In the genomic region with DNA sequence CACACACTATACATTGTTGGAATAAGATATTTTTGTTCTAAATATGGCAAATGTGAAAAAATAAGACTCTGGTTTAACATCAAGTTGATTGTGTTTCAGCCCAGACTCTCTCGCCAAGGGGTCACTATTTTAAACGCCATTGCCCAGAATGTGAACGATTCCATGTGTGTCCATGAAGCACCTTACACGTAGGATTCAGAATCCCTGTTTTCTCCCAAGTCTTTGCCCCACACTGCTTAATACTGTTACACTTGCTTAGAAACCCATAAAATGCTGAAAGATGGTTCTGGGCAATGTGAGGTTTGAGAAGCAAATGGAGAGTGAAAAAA, we compare ENCODE assay signal across 8 cellular contexts. TPM values are rescaled to one million over a fixed set of nuclear protein-coding genes. Genes with fewer than 3 reads are reported as not detected.
A peak's percentile ranks its signal among the peaks of the same experiment; 100 is the strongest.
DNase-seq lines count a peak whose midpoint lies in the region; ATAC-seq and TF ChIP-seq lines count a peak whose summit lies in the region.

No MANE protein-coding gene starts in this region.

- H3K36me3 Mint-ChIP-seq in IgD-negative memory B cell (peaks cover 1% of the 10 kb centered on the region), nephron progenitor cell (ENCODE audit: low read depth) (peaks cover 30% of the 10 kb centered on the region)
- H3K36me3 Mint-ChIP-seq in effector memory CD8-positive, alpha-beta T cell (ENCODE audit: insufficient read depth): peaks cover 21% of the 10 kb centered on the region

- CTCF ChIA-PET in BJ (lab: Yijun Ruan, JAX): no interaction called here

- H3K27ac Mint-ChIP-seq in IgD-negative memory B cell (no peak overlapping the region), nephron progenitor cell (peak overlapping the region; percentile 93)
- no peak overlapping the region for H3K27ac Mint-ChIP-seq in effector memory CD8-positive, alpha-beta T cell

- H3K27me3 Mint-ChIP-seq in IgD-negative memory B cell (peaks cover 42% of the 10 kb centered on the region), nephron progenitor cell (ENCODE audit: low read depth, poor library complexity) (peaks cover 8% of the 10 kb centered on the region)
- H3K27me3 Mint-ChIP-seq in effector memory CD8-positive, alpha-beta T cell: no peaks in the 10 kb centered on the region

- H3K27me3 ChIP-seq in BJ (ENCODE audit: control insufficient read depth, insufficient read depth, low read length): no peaks in the 10 kb centered on the region

- ATAC-seq in effector memory CD8-positive, alpha-beta T cell (replicated peaks): no peak

- peak overlapping the region; percentile 49 for H3K4me3 ChIP-seq in BJ (ENCODE audit: low read depth, low read length)

- peaks cover 0 to 10% (median 8%) of the 10 kb centered on the region in 3 donors for H3K4me1 Mint-ChIP-seq in IgD-negative memory B cell
- H3K4me1 Mint-ChIP-seq in effector memory CD8-positive, alpha-beta T cell (ENCODE audit: low read depth in 2 of 2): peaks cover 38 to 39% of the 10 kb centered on the region in 2 donors
- H3K4me1 Mint-ChIP-seq in nephron progenitor cell: peaks cover 76% of the 10 kb centered on the region

- H3K9me3 Mint-ChIP-seq in IgD-negative memory B cell (no peaks in the 10 kb centered on the region), nephron progenitor cell (peaks cover 4% of the 10 kb centered on the region)
- no peaks in the 10 kb centered on the region for H3K9me3 Mint-ChIP-seq in effector memory CD8-positive, alpha-beta T cell

- TF ChIP-seq CTCF in BJ (IDR thresholded peaks at IDR 0.05; ENCODE audit: insufficient read depth, low read depth, low read length) (no peak), nephron progenitor cell (IDR thresholded peaks at IDR 0.05) (no peak)

- peak overlapping the region in 3 of 4 donors; percentile 6 to 60 (median 59) for H3K4me3 Mint-ChIP-seq in IgD-negative memory B cell
- H3K4me3 Mint-ChIP-seq in effector memory CD8-positive, alpha-beta T cell: peak overlapping the region; percentile 84 to 88
- peak overlapping the region; percentile 80 for H3K4me3 Mint-ChIP-seq in nephron progenitor cell

- no peak for DNase-seq in BJ (ENCODE audit: low read depth)
- no peak for DNase-seq in effector memory CD8-positive, alpha-beta T cell
- no peak for DNase-seq in nephron progenitor cell
- DNase-seq in NCI-H510A treated with DMSO at 0.1 percent for 48 hours (lab: John Stamatoyannopoulos, UW): no peak
- DNase-seq in NCI-H2029 (lab: John Stamatoyannopoulos, UW): no peak
- DNase-seq in NCI-H2227 treated with DMSO at 0.1 percent for 48 hours (lab: John Stamatoyannopoulos, UW): no peak
- DNase-seq in DMS79 (lab: John Stamatoyannopoulos, UW): no peak

- POLR2A ChIA-PET in BJ (lab: Charles Lee): interaction anchor here (0.9 kb wide), 1 partner anchor 8 kb away, joined by 3 read pairs; the partner anchor contains the start of gene HS3ST3B1

- H3K36me3 ChIP-seq in BJ (ENCODE audit: control insufficient read depth, insufficient read depth, low read length): peaks cover 2% of the 10 kb centered on the region

RNA-seq across cellular contexts. Expression of gene HS3ST3B1, which starts 7.7 kb away (rescaled TPM):
- polyA plus RNA-seq in BJ (2011; rRNA removed) (3.4 and 4.5 TPM in 2 replicates), IgD-negative memory B cell (0.70 TPM)
- 9.0 and 10.0 TPM in 2 replicates for polyA minus RNA-seq in BJ (2011; rRNA and poly(A)+ RNA removed)
